In genomic region chr2:121470917-121471316, GRCh38 we compare ENCODE assay signal across 23 cellular contexts. TPM values are rescaled to one million over a fixed set of nuclear protein-coding genes. Genes with fewer than 3 reads are reported as not detected.
A peak's percentile ranks its signal among the peaks of the same experiment; 100 is the strongest.
DNase-seq lines count a peak whose midpoint lies in the region; ATAC-seq and TF ChIP-seq lines count a peak whose summit lies in the region.
"Had no signal": no experiment of that assay in that cellular context is flagged by ENCODE, and none has a peak within 500 bp of the region (broad histone marks: within the 10 kb centered on the region; RNA-seq: fewer than 3 reads in every experiment).

No MANE protein-coding gene starts in this region.

- H3K27ac Mint-ChIP-seq in chondrocyte (ENCODE audit: unreplicated experiment) (peak overlapping the region; percentile 89), natural killer cell (peak overlapping the region; percentile 91 to 92)
- H3K27ac Mint-ChIP-seq: CD4-positive, alpha-beta T cell had no signal

- CTCF ChIA-PET in mammary epithelial cell (lab: Charles Lee; ENCODE audit: low non-redundant PET): no interaction called here

- H3K9me3 ChIP-seq in RWPE2 (ENCODE audit: severe bottlenecking) (no peaks in the 10 kb centered on the region), mammary epithelial cell (replicated peaks; ENCODE audit: insufficient read depth, low read length) (no peaks in the 10 kb centered on the region)

- H2AFZ ChIP-seq in mammary epithelial cell (ENCODE audit: low read depth, low read length): no peak overlapping the region
- H2AFZ ChIP-seq: PC-9 had no signal

- no peaks in the 10 kb centered on the region for H3K9me3 Mint-ChIP-seq in chondrocyte (ENCODE audit: low read depth)
- H3K9me3 Mint-ChIP-seq in natural killer cell: no peaks in the 10 kb centered on the region
- H3K9me3 Mint-ChIP-seq: CD4-positive, alpha-beta T cell had no signal

- H3K4me3 Mint-ChIP-seq in chondrocyte (ENCODE audit: unreplicated experiment) (no peak overlapping the region), natural killer cell (peak overlapping the region; percentile 35)
- H3K4me3 Mint-ChIP-seq: CD4-positive, alpha-beta T cell had no signal

- dilution Hi-C loops in mammary epithelial cell (cut with HindIII; ENCODE audit: low sequenced_read_pairs): no loop called here

- peaks cover 60% of the 10 kb centered on the region for H3K36me3 ChIP-seq in RWPE2 (ENCODE audit: low read depth)
- H3K36me3 ChIP-seq in mammary epithelial cell (ENCODE audit: insufficient read depth, low read length): peaks cover 24% of the 10 kb centered on the region

- no peak overlapping the region for H3K4me2 ChIP-seq in mammary epithelial cell (ENCODE audit: insufficient read depth, low read depth, low read length)
- H3K4me2 ChIP-seq: BLaER1 treated with 17β-estradiol and CSF1 and Interleukin-3, amounts not matched to agents 10 nM and 100 nM; PC-9 had no signal

- H3K4me1 Mint-ChIP-seq in chondrocyte (ENCODE audit: low read depth): peaks cover 45% of the 10 kb centered on the region
- H3K4me1 Mint-ChIP-seq in natural killer cell: peaks cover 79 to 84% of the 10 kb centered on the region in 2 donors

- TF ChIP-seq CTCF in RWPE2 (IDR thresholded peaks at IDR 0.05; ENCODE audit: poor library complexity, severe bottlenecking) (no peak), chondrocyte (IDR thresholded peaks at IDR 0.05) (no peak), natural killer cell (IDR thresholded peaks at IDR 0.05) (no peak), mammary epithelial cell (conservative IDR thresholded peaks at IDR 0.05 in 1 of 2, IDR thresholded peaks at IDR 0.05 in 1 of 2; ENCODE audit: extremely low read depth in 1 of 2, insufficient read depth in 1 of 2, low read depth in 1 of 2, low read length in 2 of 2) (no peak)

- H3K4me3 ChIP-seq in RWPE2 (ENCODE audit: severe bottlenecking) (no peak overlapping the region), mammary epithelial cell (replicated peaks in 1 of 3; ENCODE audit: insufficient read depth in 1 of 3, low read depth in 2 of 3, low read length in 3 of 3) (no peak overlapping the region)
- H3K4me3 ChIP-seq: BLaER1 treated with 17β-estradiol and CSF1 and Interleukin-3, amounts not matched to agents 10 nM and 100 nM; PC-9 had no signal

- H3K4me1 ChIP-seq in RWPE2 (ENCODE audit: insufficient read depth, poor library complexity, severe bottlenecking): peaks cover 35% of the 10 kb centered on the region
- peaks cover 8% of the 10 kb centered on the region for H3K4me1 ChIP-seq in mammary epithelial cell (ENCODE audit: insufficient read depth, low read length)

- 100% methylated on average over 3 of the region's 4 CpGs for WGBS in mammary epithelial cell (ENCODE audit: low coverage, missing lambda C conversion rate)

- peaks cover 68% of the 10 kb centered on the region for H3K79me2 ChIP-seq in mammary epithelial cell (ENCODE audit: insufficient read depth, low read length)

- ATAC-seq in RWPE2 (ENCODE audit: low read depth) (no peak), natural killer cell (no peak)

- intact Hi-C loops in natural killer cell (cut with micrococcal nuclease): no loop called here
- intact Hi-C loops in mammary epithelial cell (cut with micrococcal nuclease): no loop called here

- no TSS peak for BruUV-seq in mammary epithelial cell (replicated peaks; lab: Mats Ljungman, UMichigan)

- no peaks in the 10 kb centered on the region for H3K27me3 ChIP-seq in RWPE2 (ENCODE audit: insufficient read depth, poor library complexity, severe bottlenecking)
- no peaks in the 10 kb centered on the region for H3K27me3 ChIP-seq in mammary epithelial cell (ENCODE audit: insufficient read depth, low read length)
- H3K27me3 ChIP-seq: BLaER1 treated with 17β-estradiol and CSF1 and Interleukin-3, amounts not matched to agents 10 nM and 100 nM had no signal

- H3K27me3 Mint-ChIP-seq in chondrocyte (ENCODE audit: low read depth) (no peaks in the 10 kb centered on the region), natural killer cell (ENCODE audit: low read depth in 2 of 2) (no peaks in the 10 kb centered on the region)
- H3K27me3 Mint-ChIP-seq: CD4-positive, alpha-beta T cell had no signal

- DNase-seq in EH (ENCODE audit: low read depth) (peak; percentile 33), RWPE2 (ENCODE audit: low spot score) (no peak), chondrocyte (ENCODE audit: low spot score) (no peak), natural killer cell (no peak), mammary epithelial cell (no peak), NCI-H1092 treated with DMSO at 0.1 percent for 48 hours (lab: John Stamatoyannopoulos, UW) (no peak), NCI-H1930 (lab: John Stamatoyannopoulos, UW) (no peak), SKM-1 treated with dmso at 0.1 percent for 144 hours (lab: John Stamatoyannopoulos, UW; ENCODE audit: unreplicated experiment) (no peak)
- DNase-seq: AML-193; CD4-positive, alpha-beta T cell; HCEC 1CT; Kasumi-1; NCI-H1105; NCI-H1436 treated with DMSO at 0.1 percent for 48 hours; NCI-H2029; NCI-H446 treated with DMSO at 0.1 percent for 48 hours; NCI-H526 treated with DMSO at 0.1 percent for 48 hours; PC-9; SHP77 had no signal

- peaks cover 23% of the 10 kb centered on the region for H3K36me3 Mint-ChIP-seq in chondrocyte (ENCODE audit: low read depth)
- H3K36me3 Mint-ChIP-seq in natural killer cell: peaks cover 11% of the 10 kb centered on the region

- H3K9ac ChIP-seq in mammary epithelial cell (ENCODE audit: insufficient read depth, low read length): no peak overlapping the region
- H3K9ac ChIP-seq: BLaER1 treated with 17β-estradiol and CSF1 and Interleukin-3, amounts not matched to agents 10 nM and 100 nM had no signal

- H4K20me1 ChIP-seq in mammary epithelial cell (ENCODE audit: insufficient read depth, low read length): no peaks in the 10 kb centered on the region

- in situ Hi-C loops in mammary epithelial cell (cut with MboI; ENCODE audit: low sequenced_read_pairs in 2 of 2): no loop called here

- H3K27ac ChIP-seq in RWPE2 (ENCODE audit: poor library complexity, severe bottlenecking): peak overlapping the region; percentile 94
- no peak overlapping the region for H3K27ac ChIP-seq in mammary epithelial cell (ENCODE audit: insufficient read depth, low read depth, low read length)
- H3K27ac ChIP-seq: BLaER1 treated with 17β-estradiol and CSF1 and Interleukin-3, amounts not matched to agents 10 nM and 100 nM; PC-9 had no signal

RNA-seq across cellular contexts. Expression of gene RNU4ATAC, which starts 59.8 kb away (rescaled TPM):
- total RNA-seq in chondrocyte (not detected in 3 replicates), natural killer cell (not detected), mammary epithelial cell (under 1 TPM in 1 of 2 donors, not detected in 1; under 0.01 TPM)
- polyA plus RNA-seq in mammary epithelial cell: not detected
- not detected for polyA minus RNA-seq in mammary epithelial cell
- total RNA-seq: A172; CD4-positive, alpha-beta T cell; H1; PC-9; RPMI7951 had no signal
- polyA plus RNA-seq: H1 had no signal
